In the genomic region with DNA sequence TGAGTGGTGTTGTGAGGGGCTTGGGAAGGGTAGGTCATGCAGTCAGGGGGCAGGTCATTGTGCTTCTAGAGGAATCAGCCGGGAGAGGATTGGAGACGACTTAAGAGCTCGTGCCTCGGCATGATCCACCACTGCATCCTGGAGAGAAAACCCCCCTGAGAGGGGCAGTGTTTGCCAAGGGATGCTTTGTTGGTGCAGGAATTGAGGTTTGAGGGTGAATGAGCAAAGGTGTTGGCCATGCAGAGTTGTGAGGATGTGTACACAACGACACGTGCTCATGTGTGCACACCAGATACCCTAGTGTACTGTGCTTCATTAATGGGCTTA, we compare ENCODE assay signal across 11 cellular contexts.
DNase-seq lines count a peak whose midpoint lies in the region; ATAC-seq, FAIRE-seq and TF ChIP-seq lines count a peak whose summit lies in the region.
"Had no signal": no experiment of that assay in that cellular context is flagged by ENCODE, and none has a peak within 500 bp of the region (broad histone marks: within the 10 kb centered on the region; RNA-seq: fewer than 3 reads in every experiment).

No MANE protein-coding gene starts in this region.

- peaks cover 6% of the 10 kb centered on the region for H3K36me3 Mint-ChIP-seq in neural progenitor cell

- TF ChIP-seq CTCF in left ventricle myocardium inferior (IDR thresholded peaks at IDR 0.05; ENCODE audit: borderline replicate concordance) (no peak), neural progenitor cell (IDR thresholded peaks at IDR 0.05) (no peak)

- no peak overlapping the region for H3K4me3 ChIP-seq in left ventricle myocardium inferior
- H3K4me3 ChIP-seq in neural progenitor cell, result no peak overlapping the region

- H4K20me1 ChIP-seq in neural progenitor cell (ENCODE audit: low read depth), result peaks cover 19% of the 10 kb centered on the region

- H3K9ac ChIP-seq in neural progenitor cell, result no peak overlapping the region

- H3K27ac Mint-ChIP-seq in neural progenitor cell, result peak overlapping the region; percentile 25

- H3K4me2 ChIP-seq in neural progenitor cell, result peak overlapping the region; percentile 11

- H3K36me3 ChIP-seq in left ventricle myocardium inferior (peaks cover 10% of the 10 kb centered on the region), neural progenitor cell (no peaks in the 10 kb centered on the region)
- H3K36me3 ChIP-seq: BE2C had no signal

- H3K4me1 Mint-ChIP-seq in neural progenitor cell, result peaks cover 56% of the 10 kb centered on the region
- H3K4me1 Mint-ChIP-seq: T-cell had no signal

- H3K27ac ChIP-seq in left ventricle myocardium inferior (replicated peaks), result peak overlapping the region; percentile 91
- H3K27ac ChIP-seq in cingulate gyrus (ENCODE audit: low read depth, low read length), result peak overlapping the region; percentile 92
- H3K27ac ChIP-seq in neural progenitor cell, result no peak overlapping the region

- no peaks in the 10 kb centered on the region for H3K79me2 ChIP-seq in neural progenitor cell (ENCODE audit: low read depth)

- ATAC-seq in GM21786 (IDR thresholded peaks at IDR 0.05; ENCODE audit: unreplicated experiment), result no peak
- ATAC-seq: T-cell had no signal

- peak; percentile 62 for FAIRE-seq in urothelium cell line (lab: Jason Lieb, UNC)

- H2AFZ ChIP-seq in neural progenitor cell (replicated peaks), result no peak overlapping the region

- no peak overlapping the region for H3K4me3 Mint-ChIP-seq in neural progenitor cell
- H3K4me3 Mint-ChIP-seq: T-cell had no signal

- peaks cover 77% of the 10 kb centered on the region for H3K4me1 ChIP-seq in left ventricle myocardium inferior
- H3K4me1 ChIP-seq in neural progenitor cell, result peaks cover 52% of the 10 kb centered on the region

- H3K9me3 ChIP-seq in left ventricle myocardium inferior (replicated peaks) (no peaks in the 10 kb centered on the region), neural progenitor cell (ENCODE audit: low read depth) (no peaks in the 10 kb centered on the region)
- H3K9me3 ChIP-seq: BE2C had no signal

- peaks cover 3% of the 10 kb centered on the region for H3K9me3 Mint-ChIP-seq in neural progenitor cell
- H3K9me3 Mint-ChIP-seq: T-cell had no signal

- intact Hi-C loops in left ventricle myocardium inferior (cut with micrococcal nuclease) (no loop called here), cardiac septum (cut with DNase I) (loop anchor here (5.0 to 10.0 kb wide), 2 partner anchors 257 to 609 kb away; a partner anchor contains a TSS)

- peaks cover 5% of the 10 kb centered on the region for H3K27me3 Mint-ChIP-seq in neural progenitor cell (ENCODE audit: insufficient read depth, low read depth)
- H3K27me3 Mint-ChIP-seq: T-cell had no signal

- H3K27me3 ChIP-seq in left ventricle myocardium inferior (ENCODE audit: low read depth), result no peaks in the 10 kb centered on the region
- H3K27me3 ChIP-seq in neural progenitor cell, result peaks cover 25% of the 10 kb centered on the region
- H3K27me3 ChIP-seq: BE2C had no signal

- DNase-seq in left ventricle myocardium inferior, result no peak
- no peak for DNase-seq in cardiac septum (ENCODE audit: low spot score)
- DNase-seq in neural progenitor cell (ENCODE audit: low spot score), result no peak
- no peak for DNase-seq in urothelium cell line (ENCODE audit: low spot score)
- DNase-seq in SW480 (ENCODE audit: low spot score), result no peak
- no peak for DNase-seq in DMS53 (lab: John Stamatoyannopoulos, UW)
- DNase-seq: activated naive CD4-positive, alpha-beta T cell treated with Interleukin-2 at 50 U/mL for 16 hours; BE2C; T-cell had no signal

- H3F3A ChIP-seq in neural progenitor cell (ENCODE audit: low read depth), result peaks cover 27% of the 10 kb centered on the region
